In genomic region chr9:137459147-137459600, GRCh38 we compare ENCODE assay signal across 1 cellular context.
TF ChIP-seq lines count a peak whose summit lies in the region.

A gene with protein sequence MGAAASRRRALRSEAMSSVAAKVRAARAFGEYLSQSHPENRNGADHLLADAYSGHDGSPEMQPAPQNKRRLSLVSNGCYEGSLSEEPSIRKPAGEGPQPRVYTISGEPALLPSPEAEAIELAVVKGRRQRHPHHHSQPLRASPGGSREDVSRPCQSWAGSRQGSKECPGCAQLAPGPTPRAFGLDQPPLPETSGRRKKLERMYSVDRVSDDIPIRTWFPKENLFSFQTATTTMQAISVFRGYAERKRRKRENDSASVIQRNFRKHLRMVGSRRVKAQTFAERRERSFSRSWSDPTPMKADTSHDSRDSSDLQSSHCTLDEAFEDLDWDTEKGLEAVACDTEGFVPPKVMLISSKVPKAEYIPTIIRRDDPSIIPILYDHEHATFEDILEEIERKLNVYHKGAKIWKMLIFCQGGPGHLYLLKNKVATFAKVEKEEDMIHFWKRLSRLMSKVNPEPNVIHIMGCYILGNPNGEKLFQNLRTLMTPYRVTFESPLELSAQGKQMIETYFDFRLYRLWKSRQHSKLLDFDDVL (minus strand): TSS chr9:137459334. CDS start chr9:137459102, 232 bp downstream.

TF ChIP-seq in HEK293, 187 proteins besides CTCF, POLR2A, EP300 and RAD21 (continued from another document and continues in another):
- TF ChIP-seq ZBTB21 (tag by site-specific recombination; IDR thresholded peaks at IDR 0.05), result peak; percentile 42; the same call in 1 of the 2 replicates
- TF ChIP-seq, protein P1, sequence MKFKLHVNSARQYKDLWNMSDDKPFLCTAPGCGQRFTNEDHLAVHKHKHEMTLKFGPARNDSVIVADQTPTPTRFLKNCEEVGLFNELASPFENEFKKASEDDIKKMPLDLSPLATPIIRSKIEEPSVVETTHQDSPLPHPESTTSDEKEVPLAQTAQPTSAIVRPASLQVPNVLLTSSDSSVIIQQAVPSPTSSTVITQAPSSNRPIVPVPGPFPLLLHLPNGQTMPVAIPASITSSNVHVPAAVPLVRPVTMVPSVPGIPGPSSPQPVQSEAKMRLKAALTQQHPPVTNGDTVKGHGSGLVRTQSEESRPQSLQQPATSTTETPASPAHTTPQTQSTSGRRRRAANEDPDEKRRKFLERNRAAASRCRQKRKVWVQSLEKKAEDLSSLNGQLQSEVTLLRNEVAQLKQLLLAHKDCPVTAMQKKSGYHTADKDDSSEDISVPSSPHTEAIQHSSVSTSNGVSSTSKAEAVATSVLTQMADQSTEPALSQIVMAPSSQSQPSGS (tag by site-specific recombination; IDR thresholded peaks at IDR 0.05; ENCODE audit: low read depth), result peak; percentile 95
- no peak for TF ChIP-seq IKZF3 (tag by site-specific recombination; IDR thresholded peaks at IDR 0.05)
- TF ChIP-seq ZNF274 (IDR thresholded peaks at IDR 0.05; ENCODE audit: low read length), result no peak
- no peak for TF ChIP-seq ZNF274 (tag by site-specific recombination; IDR thresholded peaks at IDR 0.05; ENCODE audit: borderline replicate concordance)
- peak; percentile 90 for TF ChIP-seq SP3 (tag by site-specific recombination; IDR thresholded peaks at IDR 0.05)
- TF ChIP-seq ZNF488 (tag by site-specific recombination; IDR thresholded peaks at IDR 0.05), result no peak
- no peak for TF ChIP-seq ZSCAN23 (tag by site-specific recombination; IDR thresholded peaks at IDR 0.05)
- no peak for TF ChIP-seq ZNF324 (tag by site-specific recombination; IDR thresholded peaks at IDR 0.05)
- TF ChIP-seq ZNF585B (tag by site-specific recombination; IDR thresholded peaks at IDR 0.05), result no peak
- no peak for TF ChIP-seq ZNF366 (tag by site-specific recombination; conservative IDR thresholded peaks at IDR 0.05)
- TF ChIP-seq, protein P2, sequence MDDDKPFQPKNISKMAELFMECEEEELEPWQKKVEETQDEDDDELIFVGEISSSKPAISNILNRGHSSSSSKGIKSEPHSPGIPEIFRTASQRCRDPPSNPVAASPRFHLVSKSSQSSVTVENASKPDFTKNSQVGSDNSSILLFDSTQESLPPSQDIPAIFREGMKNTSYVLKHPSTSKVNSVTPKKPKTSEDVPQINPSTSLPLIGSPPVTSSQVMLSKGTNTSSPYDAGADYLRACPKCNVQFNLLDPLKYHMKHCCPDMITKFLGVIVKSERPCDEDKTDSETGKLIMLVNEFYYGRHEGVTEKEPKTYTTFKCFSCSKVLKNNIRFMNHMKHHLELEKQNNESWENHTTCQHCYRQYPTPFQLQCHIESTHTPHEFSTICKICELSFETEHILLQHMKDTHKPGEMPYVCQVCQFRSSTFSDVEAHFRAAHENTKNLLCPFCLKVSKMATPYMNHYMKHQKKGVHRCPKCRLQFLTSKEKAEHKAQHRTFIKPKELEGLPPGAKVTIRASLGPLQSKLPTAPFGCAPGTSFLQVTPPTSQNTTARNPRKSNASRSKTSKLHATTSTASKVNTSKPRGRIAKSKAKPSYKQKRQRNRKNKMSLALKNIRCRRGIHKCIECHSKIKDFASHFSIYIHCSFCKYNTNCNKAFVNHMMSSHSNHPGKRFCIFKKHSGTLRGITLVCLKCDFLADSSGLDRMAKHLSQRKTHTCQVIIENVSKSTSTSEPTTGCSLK (tag by site-specific recombination; IDR thresholded peaks at IDR 0.05), result no peak
- no peak for TF ChIP-seq TCF7L2 (IDR thresholded peaks at IDR 0.05; ENCODE audit: borderline replicate concordance, low read depth, low read length)
- peak; percentile 61 for TF ChIP-seq ZNF629 (tag by site-specific recombination; IDR thresholded peaks at IDR 0.05)
- no peak for TF ChIP-seq HIC1 (tag by site-specific recombination; IDR thresholded peaks at IDR 0.05)
- TF ChIP-seq ZNF518A (tag by site-specific recombination; conservative IDR thresholded peaks at IDR 0.05; ENCODE audit: low read depth), result no peak
- TF ChIP-seq ZXDB (tag by site-specific recombination; IDR thresholded peaks at IDR 0.05), result no peak
- TF ChIP-seq ZNF768 (tag by site-specific recombination; IDR thresholded peaks at IDR 0.05), result no peak
- no peak; the same call in 1 of the 2 replicates for TF ChIP-seq SP7 (tag by site-specific recombination; IDR thresholded peaks at IDR 0.05)
- no peak for TF ChIP-seq ZNF555 (tag by site-specific recombination; conservative IDR thresholded peaks at IDR 0.05)
- no peak for TF ChIP-seq ZNF548 (tag by site-specific recombination; IDR thresholded peaks at IDR 0.05)
- no peak for TF ChIP-seq ZNF449 (tag by site-specific recombination; IDR thresholded peaks at IDR 0.05)
- TF ChIP-seq ZBTB11 (tag by site-specific recombination; conservative IDR thresholded peaks at IDR 0.05; ENCODE audit: low read depth), result no peak
- peak; percentile 89 for TF ChIP-seq KLF8 (tag by site-specific recombination; IDR thresholded peaks at IDR 0.05)
- no peak for TF ChIP-seq ZNF223 (tag by site-specific recombination; IDR thresholded peaks at IDR 0.05)
- TF ChIP-seq, protein P3, sequence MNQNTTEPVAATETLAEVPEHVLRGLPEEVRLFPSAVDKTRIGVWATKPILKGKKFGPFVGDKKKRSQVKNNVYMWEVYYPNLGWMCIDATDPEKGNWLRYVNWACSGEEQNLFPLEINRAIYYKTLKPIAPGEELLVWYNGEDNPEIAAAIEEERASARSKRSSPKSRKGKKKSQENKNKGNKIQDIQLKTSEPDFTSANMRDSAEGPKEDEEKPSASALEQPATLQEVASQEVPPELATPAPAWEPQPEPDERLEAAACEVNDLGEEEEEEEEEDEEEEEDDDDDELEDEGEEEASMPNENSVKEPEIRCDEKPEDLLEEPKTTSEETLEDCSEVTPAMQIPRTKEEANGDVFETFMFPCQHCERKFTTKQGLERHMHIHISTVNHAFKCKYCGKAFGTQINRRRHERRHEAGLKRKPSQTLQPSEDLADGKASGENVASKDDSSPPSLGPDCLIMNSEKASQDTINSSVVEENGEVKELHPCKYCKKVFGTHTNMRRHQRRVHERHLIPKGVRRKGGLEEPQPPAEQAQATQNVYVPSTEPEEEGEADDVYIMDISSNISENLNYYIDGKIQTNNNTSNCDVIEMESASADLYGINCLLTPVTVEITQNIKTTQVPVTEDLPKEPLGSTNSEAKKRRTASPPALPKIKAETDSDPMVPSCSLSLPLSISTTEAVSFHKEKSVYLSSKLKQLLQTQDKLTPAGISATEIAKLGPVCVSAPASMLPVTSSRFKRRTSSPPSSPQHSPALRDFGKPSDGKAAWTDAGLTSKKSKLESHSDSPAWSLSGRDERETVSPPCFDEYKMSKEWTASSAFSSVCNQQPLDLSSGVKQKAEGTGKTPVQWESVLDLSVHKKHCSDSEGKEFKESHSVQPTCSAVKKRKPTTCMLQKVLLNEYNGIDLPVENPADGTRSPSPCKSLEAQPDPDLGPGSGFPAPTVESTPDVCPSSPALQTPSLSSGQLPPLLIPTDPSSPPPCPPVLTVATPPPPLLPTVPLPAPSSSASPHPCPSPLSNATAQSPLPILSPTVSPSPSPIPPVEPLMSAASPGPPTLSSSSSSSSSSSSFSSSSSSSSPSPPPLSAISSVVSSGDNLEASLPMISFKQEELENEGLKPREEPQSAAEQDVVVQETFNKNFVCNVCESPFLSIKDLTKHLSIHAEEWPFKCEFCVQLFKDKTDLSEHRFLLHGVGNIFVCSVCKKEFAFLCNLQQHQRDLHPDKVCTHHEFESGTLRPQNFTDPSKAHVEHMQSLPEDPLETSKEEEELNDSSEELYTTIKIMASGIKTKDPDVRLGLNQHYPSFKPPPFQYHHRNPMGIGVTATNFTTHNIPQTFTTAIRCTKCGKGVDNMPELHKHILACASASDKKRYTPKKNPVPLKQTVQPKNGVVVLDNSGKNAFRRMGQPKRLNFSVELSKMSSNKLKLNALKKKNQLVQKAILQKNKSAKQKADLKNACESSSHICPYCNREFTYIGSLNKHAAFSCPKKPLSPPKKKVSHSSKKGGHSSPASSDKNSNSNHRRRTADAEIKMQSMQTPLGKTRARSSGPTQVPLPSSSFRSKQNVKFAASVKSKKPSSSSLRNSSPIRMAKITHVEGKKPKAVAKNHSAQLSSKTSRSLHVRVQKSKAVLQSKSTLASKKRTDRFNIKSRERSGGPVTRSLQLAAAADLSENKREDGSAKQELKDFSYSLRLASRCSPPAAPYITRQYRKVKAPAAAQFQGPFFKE (tag by site-specific recombination; IDR thresholded peaks at IDR 0.05; ENCODE audit: borderline replicate concordance), result no peak
- TF ChIP-seq HOXA7 (CRISPR knock-in tag; IDR thresholded peaks at IDR 0.05; ENCODE audit: borderline replicate concordance), result no peak
- TF ChIP-seq RBAK (tag by site-specific recombination; IDR thresholded peaks at IDR 0.05), result no peak
- peak; percentile 85 for TF ChIP-seq KLF9 (tag by site-specific recombination; IDR thresholded peaks at IDR 0.05; ENCODE audit: low read depth)
